In the genomic region with DNA sequence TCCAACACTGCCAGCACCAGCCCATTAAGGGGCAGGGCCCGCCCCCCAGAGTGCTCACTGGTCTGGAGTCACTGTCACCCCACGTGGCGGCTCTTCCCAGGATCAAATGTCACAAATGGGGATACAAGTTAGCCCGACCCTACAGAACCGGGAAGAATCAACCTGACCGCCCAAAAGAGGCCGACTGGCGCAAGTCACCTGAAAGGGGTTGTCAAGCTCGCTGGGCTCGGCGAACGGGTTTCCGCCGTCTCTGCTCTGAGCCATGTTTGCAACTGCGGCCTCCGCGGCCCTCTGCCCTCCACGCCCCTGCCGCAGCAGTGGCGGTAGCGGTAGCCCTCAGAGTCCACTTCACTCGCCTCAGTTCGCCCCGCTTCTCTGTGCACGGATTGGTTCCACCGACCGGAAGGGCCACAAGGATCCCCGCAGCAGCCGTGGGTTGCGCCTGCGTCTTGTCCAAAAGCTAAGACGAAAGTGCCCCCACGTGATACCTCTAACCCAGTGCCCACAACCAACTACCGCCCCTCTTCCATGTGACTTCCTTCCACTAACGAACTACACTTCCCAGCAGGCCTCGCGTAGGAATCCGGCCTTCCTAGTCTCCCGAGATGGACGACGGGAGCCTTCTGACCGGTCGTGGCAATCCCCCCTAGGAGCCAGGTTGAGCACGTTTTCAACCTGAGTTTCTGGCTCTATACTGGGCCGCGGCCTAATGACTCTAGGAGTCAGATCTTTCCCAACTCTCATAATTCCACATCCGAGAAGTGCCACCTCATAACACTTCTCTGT, we compare ENCODE assay signal across 1 cellular context.
A peak's percentile ranks its signal among the peaks of the same experiment; 100 is the strongest.
TF ChIP-seq lines count a peak whose summit lies in the region.

Gene SCAMP3, minus strand, starts transcription at position 473 of the 786 bp plus-strand sequence. Its CDS starts 209 bp downstream, at position 264.

TF ChIP-seq in HepG2, 621 proteins besides CTCF, POLR2A, EP300 and RAD21 (continued from another document and continues in another):
- TF ChIP-seq, protein P1, sequence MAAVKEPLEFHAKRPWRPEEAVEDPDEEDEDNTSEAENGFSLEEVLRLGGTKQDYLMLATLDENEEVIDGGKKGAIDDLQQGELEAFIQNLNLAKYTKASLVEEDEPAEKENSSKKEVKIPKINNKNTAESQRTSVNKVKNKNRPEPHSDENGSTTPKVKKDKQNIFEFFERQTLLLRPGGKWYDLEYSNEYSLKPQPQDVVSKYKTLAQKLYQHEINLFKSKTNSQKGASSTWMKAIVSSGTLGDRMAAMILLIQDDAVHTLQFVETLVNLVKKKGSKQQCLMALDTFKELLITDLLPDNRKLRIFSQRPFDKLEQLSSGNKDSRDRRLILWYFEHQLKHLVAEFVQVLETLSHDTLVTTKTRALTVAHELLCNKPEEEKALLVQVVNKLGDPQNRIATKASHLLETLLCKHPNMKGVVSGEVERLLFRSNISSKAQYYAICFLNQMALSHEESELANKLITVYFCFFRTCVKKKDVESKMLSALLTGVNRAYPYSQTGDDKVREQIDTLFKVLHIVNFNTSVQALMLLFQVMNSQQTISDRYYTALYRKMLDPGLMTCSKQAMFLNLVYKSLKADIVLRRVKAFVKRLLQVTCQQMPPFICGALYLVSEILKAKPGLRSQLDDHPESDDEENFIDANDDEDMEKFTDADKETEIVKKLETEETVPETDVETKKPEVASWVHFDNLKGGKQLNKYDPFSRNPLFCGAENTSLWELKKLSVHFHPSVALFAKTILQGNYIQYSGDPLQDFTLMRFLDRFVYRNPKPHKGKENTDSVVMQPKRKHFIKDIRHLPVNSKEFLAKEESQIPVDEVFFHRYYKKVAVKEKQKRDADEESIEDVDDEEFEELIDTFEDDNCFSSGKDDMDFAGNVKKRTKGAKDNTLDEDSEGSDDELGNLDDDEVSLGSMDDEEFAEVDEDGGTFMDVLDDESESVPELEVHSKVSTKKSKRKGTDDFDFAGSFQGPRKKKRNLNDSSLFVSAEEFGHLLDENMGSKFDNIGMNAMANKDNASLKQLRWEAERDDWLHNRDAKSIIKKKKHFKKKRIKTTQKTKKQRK (IDR thresholded peaks at IDR 0.05; ENCODE audit: low read length), result no peak
- peak; percentile 55 for TF ChIP-seq ZNF205 (CRISPR knock-in tag; IDR thresholded peaks at IDR 0.05)
- TF ChIP-seq U2AF1 (optimal IDR thresholded peaks at IDR 0.05; ENCODE audit: low read depth, low read length), result no peak
- peak; percentile 51 for TF ChIP-seq ZNF263 (CRISPR knock-in tag; IDR thresholded peaks at IDR 0.05)
- TF ChIP-seq SP5 (CRISPR knock-in tag; IDR thresholded peaks at IDR 0.05; ENCODE audit: borderline replicate concordance, low read depth), result no peak
- TF ChIP-seq, protein P2, sequence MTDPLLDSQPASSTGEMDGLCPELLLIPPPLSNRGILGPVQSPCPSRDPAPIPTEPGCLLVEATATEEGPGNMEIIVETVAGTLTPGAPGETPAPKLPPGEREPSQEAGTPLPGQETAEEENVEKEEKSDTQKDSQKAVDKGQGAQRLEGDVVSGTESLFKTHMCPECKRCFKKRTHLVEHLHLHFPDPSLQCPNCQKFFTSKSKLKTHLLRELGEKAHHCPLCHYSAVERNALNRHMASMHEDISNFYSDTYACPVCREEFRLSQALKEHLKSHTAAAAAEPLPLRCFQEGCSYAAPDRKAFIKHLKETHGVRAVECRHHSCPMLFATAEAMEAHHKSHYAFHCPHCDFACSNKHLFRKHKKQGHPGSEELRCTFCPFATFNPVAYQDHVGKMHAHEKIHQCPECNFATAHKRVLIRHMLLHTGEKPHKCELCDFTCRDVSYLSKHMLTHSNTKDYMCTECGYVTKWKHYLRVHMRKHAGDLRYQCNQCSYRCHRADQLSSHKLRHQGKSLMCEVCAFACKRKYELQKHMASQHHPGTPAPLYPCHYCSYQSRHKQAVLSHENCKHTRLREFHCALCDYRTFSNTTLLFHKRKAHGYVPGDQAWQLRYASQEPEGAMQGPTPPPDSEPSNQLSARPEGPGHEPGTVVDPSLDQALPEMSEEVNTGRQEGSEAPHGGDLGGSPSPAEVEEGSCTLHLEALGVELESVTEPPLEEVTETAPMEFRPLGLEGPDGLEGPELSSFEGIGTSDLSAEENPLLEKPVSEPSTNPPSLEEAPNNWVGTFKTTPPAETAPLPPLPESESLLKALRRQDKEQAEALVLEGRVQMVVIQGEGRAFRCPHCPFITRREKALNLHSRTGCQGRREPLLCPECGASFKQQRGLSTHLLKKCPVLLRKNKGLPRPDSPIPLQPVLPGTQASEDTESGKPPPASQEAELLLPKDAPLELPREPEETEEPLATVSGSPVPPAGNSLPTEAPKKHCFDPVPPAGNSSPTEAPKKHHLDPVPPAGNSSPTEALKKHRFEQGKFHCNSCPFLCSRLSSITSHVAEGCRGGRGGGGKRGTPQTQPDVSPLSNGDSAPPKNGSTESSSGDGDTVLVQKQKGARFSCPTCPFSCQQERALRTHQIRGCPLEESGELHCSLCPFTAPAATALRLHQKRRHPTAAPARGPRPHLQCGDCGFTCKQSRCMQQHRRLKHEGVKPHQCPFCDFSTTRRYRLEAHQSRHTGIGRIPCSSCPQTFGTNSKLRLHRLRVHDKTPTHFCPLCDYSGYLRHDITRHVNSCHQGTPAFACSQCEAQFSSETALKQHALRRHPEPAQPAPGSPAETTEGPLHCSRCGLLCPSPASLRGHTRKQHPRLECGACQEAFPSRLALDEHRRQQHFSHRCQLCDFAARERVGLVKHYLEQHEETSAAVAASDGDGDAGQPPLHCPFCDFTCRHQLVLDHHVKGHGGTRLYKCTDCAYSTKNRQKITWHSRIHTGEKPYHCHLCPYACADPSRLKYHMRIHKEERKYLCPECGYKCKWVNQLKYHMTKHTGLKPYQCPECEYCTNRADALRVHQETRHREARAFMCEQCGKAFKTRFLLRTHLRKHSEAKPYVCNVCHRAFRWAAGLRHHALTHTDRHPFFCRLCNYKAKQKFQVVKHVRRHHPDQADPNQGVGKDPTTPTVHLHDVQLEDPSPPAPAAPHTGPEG (CRISPR knock-in tag; IDR thresholded peaks at IDR 0.05), result no peak
- TF ChIP-seq SNAI1 (CRISPR knock-in tag; IDR thresholded peaks at IDR 0.05; ENCODE audit: borderline replicate concordance), result no peak
- TF ChIP-seq TFDP2 (CRISPR knock-in tag; IDR thresholded peaks at IDR 0.05), result peak; percentile 41
- no peak for TF ChIP-seq TCF7 (IDR thresholded peaks at IDR 0.05; ENCODE audit: low read depth)
- TF ChIP-seq HOXA9 (CRISPR knock-in tag; IDR thresholded peaks at IDR 0.05; ENCODE audit: borderline replicate concordance), result no peak
- peak; percentile 90 for TF ChIP-seq ZFP82 (CRISPR knock-in tag; IDR thresholded peaks at IDR 0.05; ENCODE audit: borderline replicate concordance)
- TF ChIP-seq HDAC2 (CRISPR knock-in tag; IDR thresholded peaks at IDR 0.05), result 0 out of 2 replicates have a peak, but pooled peaks have one; percentile 11
- TF ChIP-seq ZIK1 (CRISPR knock-in tag; IDR thresholded peaks at IDR 0.05; ENCODE audit: borderline replicate concordance, low read depth), result 0 out of 2 replicates have a peak, but pooled peaks have one; percentile 51
- no peak for TF ChIP-seq JARID2 (CRISPR knock-in tag; IDR thresholded peaks at IDR 0.05; ENCODE audit: insufficient replicate concordance)
- 0 out of 2 replicates have a peak, but pooled peaks have one; percentile 67 for TF ChIP-seq NFAT5 (CRISPR knock-in tag; IDR thresholded peaks at IDR 0.05)
- no peak for TF ChIP-seq ELF4 (CRISPR knock-in tag; IDR thresholded peaks at IDR 0.05; ENCODE audit: borderline replicate concordance)
- TF ChIP-seq HNRNPLL (IDR thresholded peaks at IDR 0.05; ENCODE audit: low read depth, low read length, poor library complexity, severe bottlenecking), result peak; percentile 92
- no peak; the same call in 1 of the 2 replicates for TF ChIP-seq FIP1L1 (IDR thresholded peaks at IDR 0.05; ENCODE audit: borderline replicate concordance, insufficient read depth, low read depth, low read length)
- TF ChIP-seq RFX5 (IDR thresholded peaks at IDR 0.05; ENCODE audit: low read depth, low read length), result 0 out of 2 replicates have a peak, but pooled peaks have one; percentile 7
- TF ChIP-seq ZMYM4 (CRISPR knock-in tag; IDR thresholded peaks at IDR 0.05), result peak; percentile 51; the same call in 1 of the 2 replicates
- TF ChIP-seq HMG20B (CRISPR knock-in tag; conservative IDR thresholded peaks at IDR 0.05), result no peak
- TF ChIP-seq ZC3H4 (CRISPR knock-in tag; IDR thresholded peaks at IDR 0.05; ENCODE audit: borderline replicate concordance), result peak; percentile 21; the same call in 1 of the 2 replicates
- peak; percentile 67; the same call in 1 of the 2 replicates for TF ChIP-seq ZSCAN29 (CRISPR knock-in tag; conservative IDR thresholded peaks at IDR 0.05)
- no peak; the same call in 1 of the 2 replicates for TF ChIP-seq KDM5A (IDR thresholded peaks at IDR 0.05; ENCODE audit: borderline replicate concordance, low read length)
- TF ChIP-seq SCMH1 (CRISPR knock-in tag; IDR thresholded peaks at IDR 0.05; ENCODE audit: borderline replicate concordance), result no peak
- no peak for TF ChIP-seq SSRP1 (CRISPR knock-in tag; IDR thresholded peaks at IDR 0.05)
- no peak for TF ChIP-seq THYN1 (CRISPR knock-in tag; IDR thresholded peaks at IDR 0.05; ENCODE audit: borderline replicate concordance, low read depth)
- TF ChIP-seq MAF1 (CRISPR knock-in tag; IDR thresholded peaks at IDR 0.05; ENCODE audit: borderline replicate concordance), result 0 out of 2 replicates have a peak, but pooled peaks have one; percentile 31
- no peak for TF ChIP-seq CHCHD3 (CRISPR knock-in tag; IDR thresholded peaks at IDR 0.05)
- TF ChIP-seq RORA (CRISPR knock-in tag; IDR thresholded peaks at IDR 0.05), result no peak
- TF ChIP-seq SMAD9 (CRISPR knock-in tag; IDR thresholded peaks at IDR 0.05), result no peak
- TF ChIP-seq ZNF772 (CRISPR knock-in tag; IDR thresholded peaks at IDR 0.05), result no peak
- no peak for TF ChIP-seq MZF1 (CRISPR knock-in tag; IDR thresholded peaks at IDR 0.05; ENCODE audit: borderline replicate concordance)
- peak; percentile 61; the same call in 1 of the 2 replicates for TF ChIP-seq ZBTB21 (CRISPR knock-in tag; IDR thresholded peaks at IDR 0.05)
- peak; percentile 9; the same call in 1 of the 2 replicates for TF ChIP-seq ONECUT2 (CRISPR knock-in tag; IDR thresholded peaks at IDR 0.05)
- TF ChIP-seq PATZ1 (CRISPR knock-in tag; IDR thresholded peaks at IDR 0.05), result peak; percentile 61
- no peak for TF ChIP-seq NPAS2 (CRISPR knock-in tag; IDR thresholded peaks at IDR 0.05; ENCODE audit: borderline replicate concordance)
